In genomic region chr15:73752817-73753214, GRCh38 we compare ENCODE assay signal across 11 cellular contexts. TPM values are rescaled to one million over a fixed set of nuclear protein-coding genes. Genes with fewer than 3 reads are reported as not detected.
DNase-seq lines count a peak whose midpoint lies in the region; ATAC-seq, FAIRE-seq and TF ChIP-seq lines count a peak whose summit lies in the region.
"Had no signal": no experiment of that assay in that cellular context is flagged by ENCODE, and none has a peak within 500 bp of the region (broad histone marks: within the 10 kb centered on the region; RNA-seq: fewer than 3 reads in every experiment).

No MANE protein-coding gene starts in this region.

- H3K9me3 ChIP-seq in endothelial cell of umbilical vein (replicated peaks; ENCODE audit: control insufficient read depth, insufficient read depth, low read length) (no peaks in the 10 kb centered on the region), vagina (no peaks in the 10 kb centered on the region)

- H3K27me3 ChIP-seq in endothelial cell of umbilical vein (ENCODE audit: control insufficient read depth in 2 of 2, insufficient read depth in 2 of 2, low read length in 2 of 2) (peaks cover 23 to 27% of the 10 kb centered on the region in 2 experiments), vagina (no peaks in the 10 kb centered on the region)

- H3K9ac ChIP-seq in endothelial cell of umbilical vein (replicated peaks; ENCODE audit: extremely low read depth, insufficient read depth, low read length) = no peak overlapping the region

- peaks cover 53% of the 10 kb centered on the region for H3K27me3 Mint-ChIP-seq in activated naive CD8-positive, alpha-beta T cell treated with anti-CD3 and anti-CD28 coated beads for 36 hours
- H3K27me3 Mint-ChIP-seq in activated naive CD8-positive, alpha-beta T cell treated with anti-CD3 and anti-CD28 coated beads, Interleukin-2, amount 50 U/mL, for 24 hours = peaks cover 50% of the 10 kb centered on the region
- H3K27me3 Mint-ChIP-seq in activated naive CD4-positive, alpha-beta T cell treated with anti-CD3 and anti-CD28 coated beads, Interleukin-2, amount 10 ng/mL, durations not matched to agents 7 days and 5 days = peaks cover 90% of the 10 kb centered on the region

- peak; percentile 6 for DNase-seq in activated naive CD8-positive, alpha-beta T cell treated with anti-CD3 and anti-CD28 coated beads for 36 hours
- no peak for DNase-seq in activated naive CD8-positive, alpha-beta T cell treated with anti-CD3 and anti-CD28 coated beads, Interleukin-2, amount 50 U/mL, for 24 hours
- no peak for DNase-seq in endothelial cell of umbilical vein (ENCODE audit: low read depth, low spot score)
- peak; percentile 17 for DNase-seq in midbrain (lab: John Stamatoyannopoulos, UW)
- no peak for DNase-seq in vagina (ENCODE audit: extremely low spot score in 2 of 2)
- DNase-seq in activated naive CD4-positive, alpha-beta T cell treated with anti-CD3 and anti-CD28 coated beads, Interleukin-2, amount 10 ng/mL, durations not matched to agents 7 days and 5 days = no peak
- DNase-seq: activated CD4-positive, alpha-beta T cell treated with anti-CD3 and anti-CD28 coated beads for 4 hours; COR-L47; effector CD8-positive, alpha-beta T cell had no signal

- dilution Hi-C loops in endothelial cell of umbilical vein (cut with MboI; ENCODE audit: extremely low pct_ligation_motif_present, low sequenced_read_pairs) = no loop called here

- H3K4me3 Mint-ChIP-seq in activated naive CD8-positive, alpha-beta T cell treated with anti-CD3 and anti-CD28 coated beads for 36 hours = no peak overlapping the region
- H3K4me3 Mint-ChIP-seq in activated naive CD8-positive, alpha-beta T cell treated with anti-CD3 and anti-CD28 coated beads, Interleukin-2, amount 50 U/mL, for 24 hours = no peak overlapping the region
- no peak overlapping the region for H3K4me3 Mint-ChIP-seq in activated naive CD4-positive, alpha-beta T cell treated with anti-CD3 and anti-CD28 coated beads, Interleukin-2, amount 10 ng/mL, durations not matched to agents 7 days and 5 days

- ATAC-seq in activated naive CD8-positive, alpha-beta T cell treated with anti-CD3 and anti-CD28 coated beads, Interleukin-2, amount 50 U/mL, for 24 hours = no peak
- ATAC-seq in HG03439 (IDR thresholded peaks at IDR 0.05; ENCODE audit: unreplicated experiment) = no peak
- no peak for ATAC-seq in GM21447 (IDR thresholded peaks at IDR 0.05; ENCODE audit: unreplicated experiment)

- CTCF ChIA-PET in endothelial cell of umbilical vein (lab: Charles Lee) = no interaction called here
- CTCF ChIA-PET in activated naive CD4-positive, alpha-beta T cell treated with anti-CD3 and anti-CD28 coated beads, Interleukin-2, amount 10 ng/mL, durations not matched to agents 7 days and 5 days (lab: Charles Lee) = no interaction called here

- POLR2A ChIA-PET in endothelial cell of umbilical vein (lab: Charles Lee) = no interaction called here

- no peaks in the 10 kb centered on the region for H3K9me3 Mint-ChIP-seq in activated naive CD8-positive, alpha-beta T cell treated with anti-CD3 and anti-CD28 coated beads for 36 hours
- no peaks in the 10 kb centered on the region for H3K9me3 Mint-ChIP-seq in activated naive CD8-positive, alpha-beta T cell treated with anti-CD3 and anti-CD28 coated beads, Interleukin-2, amount 50 U/mL, for 24 hours
- no peaks in the 10 kb centered on the region for H3K9me3 Mint-ChIP-seq in activated naive CD4-positive, alpha-beta T cell treated with anti-CD3 and anti-CD28 coated beads, Interleukin-2, amount 10 ng/mL, durations not matched to agents 7 days and 5 days

- H3K79me2 ChIP-seq in endothelial cell of umbilical vein (ENCODE audit: control insufficient read depth, insufficient read depth, low read length) = no peaks in the 10 kb centered on the region

- no peaks in the 10 kb centered on the region for H3K36me3 Mint-ChIP-seq in activated naive CD8-positive, alpha-beta T cell treated with anti-CD3 and anti-CD28 coated beads for 36 hours
- H3K36me3 Mint-ChIP-seq in activated naive CD8-positive, alpha-beta T cell treated with anti-CD3 and anti-CD28 coated beads, Interleukin-2, amount 50 U/mL, for 24 hours (ENCODE audit: low read depth) = no peaks in the 10 kb centered on the region
- no peaks in the 10 kb centered on the region for H3K36me3 Mint-ChIP-seq in activated naive CD4-positive, alpha-beta T cell treated with anti-CD3 and anti-CD28 coated beads, Interleukin-2, amount 10 ng/mL, durations not matched to agents 7 days and 5 days

- intact Hi-C loops in endothelial cell of umbilical vein (cut with micrococcal nuclease) (no loop called here), vagina (cut with DNase I) (no loop called here)

- peak overlapping the region; percentile 37 for H3K4me2 ChIP-seq in endothelial cell of umbilical vein (ENCODE audit: insufficient read depth, low read length)

- H3K4me1 Mint-ChIP-seq in activated naive CD8-positive, alpha-beta T cell treated with anti-CD3 and anti-CD28 coated beads for 36 hours = peaks cover 2% of the 10 kb centered on the region
- no peaks in the 10 kb centered on the region for H3K4me1 Mint-ChIP-seq in activated naive CD8-positive, alpha-beta T cell treated with anti-CD3 and anti-CD28 coated beads, Interleukin-2, amount 50 U/mL, for 24 hours
- no peaks in the 10 kb centered on the region for H3K4me1 Mint-ChIP-seq in activated naive CD4-positive, alpha-beta T cell treated with anti-CD3 and anti-CD28 coated beads, Interleukin-2, amount 10 ng/mL, durations not matched to agents 7 days and 5 days

- no peak overlapping the region for H3K27ac Mint-ChIP-seq in activated naive CD8-positive, alpha-beta T cell treated with anti-CD3 and anti-CD28 coated beads for 36 hours
- no peak overlapping the region for H3K27ac Mint-ChIP-seq in activated naive CD8-positive, alpha-beta T cell treated with anti-CD3 and anti-CD28 coated beads, Interleukin-2, amount 50 U/mL, for 24 hours
- H3K27ac Mint-ChIP-seq in activated naive CD4-positive, alpha-beta T cell treated with anti-CD3 and anti-CD28 coated beads, Interleukin-2, amount 10 ng/mL, durations not matched to agents 7 days and 5 days = no peak overlapping the region

- no peak for TF ChIP-seq POLR2A in endothelial cell of umbilical vein (IDR thresholded peaks at IDR 0.05; ENCODE audit: low read depth, low read length)
- TF ChIP-seq POLR2A in vagina (IDR thresholded peaks at IDR 0.05) = no peak

- H3K4me1 ChIP-seq in endothelial cell of umbilical vein (ENCODE audit: control insufficient read depth, extremely low read depth, insufficient read depth, low read length) = no peaks in the 10 kb centered on the region
- H3K4me1 ChIP-seq in vagina = peaks cover 32% of the 10 kb centered on the region

- H3K9me1 ChIP-seq in endothelial cell of umbilical vein (replicated peaks; ENCODE audit: control insufficient read depth, extremely low read depth, insufficient read depth, low read length) = no peaks in the 10 kb centered on the region

- H3K4me3 ChIP-seq in endothelial cell of umbilical vein (replicated peaks in 1 of 3; ENCODE audit: insufficient read depth in 1 of 3, low read depth in 1 of 3, low read length in 3 of 3) (peak overlapping the region in 1 of 3 experiments; percentile 27), vagina (peak overlapping the region; percentile 71 to 72)

- no peak for FAIRE-seq in endothelial cell of umbilical vein (lab: Jason Lieb, UNC)

- no peak overlapping the region for H2AFZ ChIP-seq in endothelial cell of umbilical vein (ENCODE audit: low read depth, low read length)

- H3K36me3 ChIP-seq in endothelial cell of umbilical vein (ENCODE audit: control insufficient read depth in 2 of 2, extremely low read depth in 1 of 2, insufficient read depth in 2 of 2, low read length in 2 of 2) (no peaks in the 10 kb centered on the region), vagina (no peaks in the 10 kb centered on the region)

- H3K27ac ChIP-seq in endothelial cell of umbilical vein (ENCODE audit: insufficient read depth, low read depth, low read length) (no peak overlapping the region), vagina (peak overlapping the region; percentile 85)

- no peak for TF ChIP-seq CTCF in endothelial cell of umbilical vein (IDR thresholded peaks at IDR 0.05; ENCODE audit: extremely low read depth in 1 of 2, insufficient read depth in 1 of 2, low read depth in 1 of 2, low read length in 2 of 2)
- TF ChIP-seq CTCF in vagina (IDR thresholded peaks at IDR 0.05) = no peak

- no peaks in the 10 kb centered on the region for H4K20me1 ChIP-seq in endothelial cell of umbilical vein (replicated peaks; ENCODE audit: control insufficient read depth, extremely low read depth, insufficient read depth, low read length)

- no TSS peak for BruUV-seq in endothelial cell of umbilical vein (replicated peaks; lab: Mats Ljungman, UMichigan)

TF ChIP-seq in endothelial cell of umbilical vein, 7 proteins besides CTCF, POLR2A, EP300 and RAD21:
- TF ChIP-seq GATA2 (IDR thresholded peaks at IDR 0.05; ENCODE audit: insufficient read depth, insufficient read length, low read depth, low read length) = no peak
TF ChIP-seq in endothelial cell of umbilical vein: peak in this region for 0.

RNA-seq across cellular contexts. Expression of gene INSYN1, which starts 0.3 kb away (rescaled TPM):
- total RNA-seq in activated naive CD8-positive, alpha-beta T cell treated with anti-CD3 and anti-CD28 coated beads for 36 hours = not detected
- 0.58 TPM in 1 of 2 replicates, not detected in the other for total RNA-seq in endothelial cell of umbilical vein
- polyA plus RNA-seq in endothelial cell of umbilical vein = 0.18 and 0.29 TPM in 2 replicates
- 0.15 and 0.17 TPM in 2 replicates for polyA plus RNA-seq in endothelial cell of umbilical vein (2011; cell fraction: cytosol; rRNA removed)
- polyA plus RNA-seq in endothelial cell of umbilical vein (2011; cell fraction: nucleus; rRNA removed) = 0.40 and 0.43 TPM in 2 replicates
- 0.11 and 0.95 TPM in 2 replicates for polyA plus RNA-seq in endothelial cell of umbilical vein (2012)
- 0.42 and 0.53 TPM in 2 replicates for polyA minus RNA-seq in endothelial cell of umbilical vein
- not detected for polyA minus RNA-seq in endothelial cell of umbilical vein (2011; cell fraction: cytosol; rRNA and poly(A)+ RNA removed)
- not detected in 2 replicates for polyA minus RNA-seq in endothelial cell of umbilical vein (2011; cell fraction: nucleus; rRNA and poly(A)+ RNA removed)
- 5.6 TPM for total RNA-seq in vagina

Comparison
In these comparisons a context has a peak if more than half of its experiments do, and no peak if none do; other contexts are left out.
1. DNase-seq: peak in activated naive CD8-positive, alpha-beta T cell treated with anti-CD3 and anti-CD28 coated beads for 36 hours (single experiment) and midbrain (single experiment); none in activated naive CD8-positive, alpha-beta T cell treated with anti-CD3 and anti-CD28 coated beads, Interleukin-2, amount 50 U/mL, for 24 hours (single experiment), endothelial cell of umbilical vein (single experiment), vagina (0 of 2) and activated naive CD4-positive, alpha-beta T cell treated with anti-CD3 and anti-CD28 coated beads, Interleukin-2, amount 10 ng/mL, durations not matched to agents 7 days and 5 days (single experiment).